Comparison of ENCODE assay signal across 35 cellular contexts in the genomic region with DNA sequence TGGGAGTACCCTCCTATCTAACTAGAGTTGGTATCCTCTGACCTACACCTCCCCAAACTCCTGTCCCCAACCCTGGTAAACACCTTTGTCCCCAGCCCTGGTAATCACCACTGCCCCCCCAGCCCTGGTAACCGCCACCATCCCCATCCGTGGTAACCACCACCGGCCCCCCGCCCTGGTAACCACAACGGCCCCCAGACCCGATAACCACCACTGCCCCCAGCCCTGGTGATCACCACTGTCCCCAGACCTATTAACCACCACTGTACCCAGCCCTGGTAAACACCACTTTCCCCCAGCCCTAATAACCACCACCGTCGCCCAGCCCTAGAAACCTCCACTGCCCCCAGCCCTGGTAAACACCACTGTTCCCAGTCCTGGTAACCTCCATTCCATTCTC.
"Had no signal": no experiment of that assay in that cellular context is flagged by ENCODE, and none has a peak within 500 bp of the region (broad histone marks: within the 10 kb centered on the region; RNA-seq: fewer than 3 reads in every experiment).

No MANE protein-coding gene starts in this region.

- H3K27ac Mint-ChIP-seq: activated naive CD4-positive, alpha-beta T cell treated with anti-CD3 and anti-CD28 coated beads for 36 hours; activated naive CD4-positive, alpha-beta T cell treated with anti-CD3 and anti-CD28 coated beads, Interleukin-2, amount 10 ng/mL, durations not matched to agents 7 days and 5 days; activated naive CD4-positive, alpha-beta T cell treated with anti-CD3 and anti-CD28 coated beads, Interleukin-2, amount 50 U/mL, for 24 hours; activated naive CD4-positive, alpha-beta T cell treated with anti-CD3 and anti-CD28 coated beads, Interleukin-2, amount 50 U/mL, for 72 hours; activated naive CD8-positive, alpha-beta T cell; activated naive CD8-positive, alpha-beta T cell treated with anti-CD3 and anti-CD28 coated beads for 36 hours; activated naive CD8-positive, alpha-beta T cell treated with anti-CD3 and anti-CD28 coated beads, Interleukin-2, amount 10 ng/mL, durations not matched to agents 7 days and 5 days; activated naive CD8-positive, alpha-beta T cell treated with anti-CD3 and anti-CD28 coated beads, Interleukin-2, amount 50 U/mL, for 24 hours; activated T-cell treated with anti-CD3 and anti-CD28 coated beads, Interleukin-2, amount 50 U/mL, for 24 hours; activated T-cell treated with anti-CD3 and anti-CD28 coated beads, Interleukin-2, amount 50 U/mL, for 72 hours; activated T-helper 1 cell treated with anti-CD3 and anti-CD28 coated beads, Interleukin-12 subunit alpha, Interleukin-12 subunit beta, Interleukin-2, Interleukin-4 antibody, amounts not matched to agents 30 ng/mL and 10 ng/mL and 1 ng/mL, durations not matched to agents 14 hours and 24 hours and 36 hours; activated T-helper 17 cell treated with anti-CD3 and anti-CD28 coated beads, Interleukin-2, amount 50 U/mL, for 72 hours; activated T-helper 2 cell treated with anti-CD3 and anti-CD28 coated beads, Interferon-gamma antibody, Interleukin-2, Interleukin-4, amounts not matched to agents 10 μg/mL and 5 μg/mL and 100 μg/mL, durations not matched to agents 14 hours and 24 hours and 36 hours; brain had no signal

- H3K27me3 Mint-ChIP-seq: activated naive CD4-positive, alpha-beta T cell treated with anti-CD3 and anti-CD28 coated beads, Interleukin-2, amount 10 ng/mL, durations not matched to agents 7 days and 5 days; activated naive CD4-positive, alpha-beta T cell treated with anti-CD3 and anti-CD28 coated beads, Interleukin-2, amount 50 U/mL, for 24 hours; activated naive CD8-positive, alpha-beta T cell; activated naive CD8-positive, alpha-beta T cell treated with anti-CD3 and anti-CD28 coated beads, Interleukin-2, amount 50 U/mL, for 24 hours; activated T-cell treated with anti-CD3 and anti-CD28 coated beads, Interleukin-2, amount 50 U/mL, for 24 hours; activated T-helper 17 cell treated with anti-CD3 and anti-CD28 coated beads, Interleukin-2, amount 50 U/mL, for 72 hours had no signal

- ATAC-seq: activated naive CD4-positive, alpha-beta T cell treated with anti-CD3 and anti-CD28 coated beads, Interleukin-2, amount 50 U/mL, for 72 hours; activated naive CD8-positive, alpha-beta T cell treated with anti-CD3 and anti-CD28 coated beads, Interleukin-2, amount 50 U/mL, for 24 hours; activated T-cell treated with anti-CD3 and anti-CD28 coated beads, Interleukin-2, amount 50 U/mL, for 4 hours; activated T-cell treated with anti-CD3 and anti-CD28 coated beads, Interleukin-2, amount 50 U/mL, for 72 hours; activated T-helper 17 cell treated with anti-CD3 and anti-CD28 coated beads, Interleukin-2, amount 50 U/mL, for 72 hours; body of pancreas had no signal

- DNase-seq: activated effector memory CD4-positive, alpha-beta T cell treated with anti-CD3 and anti-CD28 coated beads, Interleukin-2, amount 50 U/mL, for 16 hours; activated effector memory CD4-positive, alpha-beta T cell treated with Interleukin-2 at 50 U/mL for 16 hours; activated gamma-delta T cell; activated gamma-delta T cell treated with Interleukin-2 at 50 U/mL for 16 hours; activated naive CD4-positive, alpha-beta T cell; activated naive CD4-positive, alpha-beta T cell treated with anti-CD3 and anti-CD28 coated beads for 36 hours; activated naive CD4-positive, alpha-beta T cell treated with anti-CD3 and anti-CD28 coated beads, Interleukin-2, amount 10 ng/mL, durations not matched to agents 7 days and 5 days; activated naive CD4-positive, alpha-beta T cell treated with anti-CD3 and anti-CD28 coated beads, Interleukin-2, amount 50 U/mL, for 16 hours; activated naive CD4-positive, alpha-beta T cell treated with Interleukin-2 at 50 U/mL for 16 hours; activated naive CD8-positive, alpha-beta T cell treated with anti-CD3 and anti-CD28 coated beads for 36 hours; activated naive CD8-positive, alpha-beta T cell treated with anti-CD3 and anti-CD28 coated beads, Interleukin-2, amount 10 ng/mL, durations not matched to agents 7 days and 5 days; activated naive CD8-positive, alpha-beta T cell treated with anti-CD3 and anti-CD28 coated beads, Interleukin-2, amount 50 U/mL, for 24 hours; activated T-cell treated with anti-CD3 and anti-CD28 coated beads, Interleukin-2, amount 50 U/mL, for 1 hour; activated T-cell treated with anti-CD3 and anti-CD28 coated beads, Interleukin-2, amount 50 U/mL, for 24 hours; activated T-cell treated with anti-CD3 and anti-CD28 coated beads, Interleukin-2, amount 50 U/mL, for 4 hours; activated T-cell treated with anti-CD3 and anti-CD28 coated beads, Interleukin-2, amount 50 U/mL, for 48 hours; activated T-cell treated with anti-CD3 and anti-CD28 coated beads, Interleukin-2, amount 50 U/mL, for 72 hours; adrenal gland; amniotic stem cell; amygdala; anterior cingulate cortex; aorta; body of pancreas; brain microvascular endothelial cell; caudate nucleus; central memory CD4-positive, alpha-beta T cell; cerebellar nuclear complex had no signal

- H3K4me1 Mint-ChIP-seq: activated naive CD4-positive, alpha-beta T cell treated with anti-CD3 and anti-CD28 coated beads, Interleukin-2, amount 10 ng/mL, durations not matched to agents 7 days and 5 days; activated naive CD4-positive, alpha-beta T cell treated with anti-CD3 and anti-CD28 coated beads, Interleukin-2, amount 50 U/mL, for 24 hours; activated naive CD8-positive, alpha-beta T cell treated with anti-CD3 and anti-CD28 coated beads for 36 hours; activated naive CD8-positive, alpha-beta T cell treated with anti-CD3 and anti-CD28 coated beads, Interleukin-2, amount 10 ng/mL, durations not matched to agents 7 days and 5 days; activated naive CD8-positive, alpha-beta T cell treated with anti-CD3 and anti-CD28 coated beads, Interleukin-2, amount 50 U/mL, for 24 hours; activated T-helper 17 cell treated with anti-CD3 and anti-CD28 coated beads, Interleukin-2, amount 50 U/mL, for 72 hours; central memory CD8-positive, alpha-beta T cell had no signal

- H3K36me3 Mint-ChIP-seq: activated naive CD4-positive, alpha-beta T cell treated with anti-CD3 and anti-CD28 coated beads, Interleukin-2, amount 10 ng/mL, durations not matched to agents 7 days and 5 days; activated naive CD4-positive, alpha-beta T cell treated with anti-CD3 and anti-CD28 coated beads, Interleukin-2, amount 50 U/mL, for 24 hours; activated naive CD4-positive, alpha-beta T cell treated with anti-CD3 and anti-CD28 coated beads, Interleukin-2, amount 50 U/mL, for 72 hours; activated naive CD8-positive, alpha-beta T cell; activated naive CD8-positive, alpha-beta T cell treated with anti-CD3 and anti-CD28 coated beads for 36 hours; activated naive CD8-positive, alpha-beta T cell treated with anti-CD3 and anti-CD28 coated beads, Interleukin-2, amount 10 ng/mL, durations not matched to agents 7 days and 5 days; brain had no signal

- H3K9me3 Mint-ChIP-seq: activated naive CD4-positive, alpha-beta T cell treated with anti-CD3 and anti-CD28 coated beads for 36 hours; activated naive CD8-positive, alpha-beta T cell treated with anti-CD3 and anti-CD28 coated beads for 36 hours; activated naive CD8-positive, alpha-beta T cell treated with anti-CD3 and anti-CD28 coated beads, Interleukin-2, amount 10 ng/mL, durations not matched to agents 7 days and 5 days; activated T-cell treated with anti-CD3 and anti-CD28 coated beads, Interleukin-2, amount 50 U/mL, for 24 hours; activated T-helper 17 cell treated with anti-CD3 and anti-CD28 coated beads, Interleukin-2, amount 50 U/mL, for 72 hours had no signal

- H3K4me3 Mint-ChIP-seq: activated naive CD4-positive, alpha-beta T cell treated with anti-CD3 and anti-CD28 coated beads for 36 hours; activated naive CD4-positive, alpha-beta T cell treated with anti-CD3 and anti-CD28 coated beads, Interleukin-2, amount 10 ng/mL, durations not matched to agents 7 days and 5 days; activated naive CD4-positive, alpha-beta T cell treated with anti-CD3 and anti-CD28 coated beads, Interleukin-2, amount 50 U/mL, for 24 hours; activated naive CD8-positive, alpha-beta T cell; activated naive CD8-positive, alpha-beta T cell treated with anti-CD3 and anti-CD28 coated beads for 36 hours; activated naive CD8-positive, alpha-beta T cell treated with anti-CD3 and anti-CD28 coated beads, Interleukin-2, amount 10 ng/mL, durations not matched to agents 7 days and 5 days; activated naive CD8-positive, alpha-beta T cell treated with anti-CD3 and anti-CD28 coated beads, Interleukin-2, amount 50 U/mL, for 24 hours; activated T-cell treated with anti-CD3 and anti-CD28 coated beads, Interleukin-2, amount 50 U/mL, for 24 hours; activated T-cell treated with anti-CD3 and anti-CD28 coated beads, Interleukin-2, amount 50 U/mL, for 4 hours; activated T-cell treated with anti-CD3 and anti-CD28 coated beads, Interleukin-2, amount 50 U/mL, for 72 hours; activated T-helper 1 cell treated with anti-CD3 and anti-CD28 coated beads, Interleukin-12 subunit alpha, Interleukin-12 subunit beta, Interleukin-2, Interleukin-4 antibody, amounts not matched to agents 30 ng/mL and 10 ng/mL and 1 ng/mL, durations not matched to agents 14 hours and 24 hours and 36 hours; activated T-helper 17 cell treated with anti-CD3 and anti-CD28 coated beads, Interleukin-2, amount 50 U/mL, for 72 hours; brain; central memory CD8-positive, alpha-beta T cell had no signal
